ENCODE assay signal across 17 cellular contexts in genomic region chrX:97310373-97310772, GRCh38.
A peak's percentile ranks its signal among the peaks of the same experiment; 100 is the strongest.
DNase-seq lines count a peak whose midpoint lies in the region; ATAC-seq, FAIRE-seq and TF ChIP-seq lines count a peak whose summit lies in the region.
"Had no signal": no experiment of that assay in that cellular context is flagged by ENCODE, and none has a peak within 500 bp of the region (broad histone marks: within the 10 kb centered on the region; RNA-seq: fewer than 3 reads in every experiment).

No MANE protein-coding gene starts in this region.

- TF ChIP-seq RAD21 in A549 (conservative IDR thresholded peaks at IDR 0.05 in 1 of 2, IDR thresholded peaks at IDR 0.05 in 1 of 2) (no peak), IMR-90 (IDR thresholded peaks at IDR 0.05; ENCODE audit: low read length) (no peak)

- no peak overlapping the region for H3K9ac ChIP-seq in IMR-90 (ENCODE audit: low read depth, low read length)

- H3K27ac ChIP-seq in A549 (no peak overlapping the region), IMR-90 (ENCODE audit: insufficient read depth, low read length) (no peak overlapping the region)
- H3K27ac ChIP-seq: neutrophil, VCaP had no signal

- no peak overlapping the region for H4K8ac ChIP-seq in IMR-90 (ENCODE audit: low read depth in 2 of 2, low read length in 2 of 2)

- TF ChIP-seq POLR2A in A549 (IDR thresholded peaks at IDR 0.05; ENCODE audit: low read length) (no peak), IMR-90 (IDR thresholded peaks at IDR 0.05; ENCODE audit: low read depth, low read length) (no peak)

- H3K9me3 Mint-ChIP-seq in activated naive CD4-positive, alpha-beta T cell treated with anti-CD3 and anti-CD28 coated beads, Interleukin-2, amount 50 U/mL, for 72 hours, result no peaks in the 10 kb centered on the region
- H3K9me3 Mint-ChIP-seq: CD8-positive, alpha-beta memory T cell; central memory CD8-positive, alpha-beta T cell; stimulated activated memory B cell treated with anti-CD40 and anti-IgM and Interleukin-4, amounts not matched to agents 10 μg/mL and 1 μg/mL and 100 μg/mL, for 72 hours had no signal

- H3K27me3 ChIP-seq in IMR-90 (ENCODE audit: control insufficient read depth, insufficient read depth, low read length), result no peaks in the 10 kb centered on the region
- H3K27me3 ChIP-seq: neutrophil had no signal

- H2BK20ac ChIP-seq in IMR-90 (ENCODE audit: low read depth, low read length), result no peak overlapping the region

- no peak overlapping the region for H2AK9ac ChIP-seq in IMR-90 (replicated peaks; ENCODE audit: low read depth, low read length, poor library complexity)

- FAIRE-seq in A549 (lab: Jason Lieb, UNC), result peak; percentile 39

- H3K36me3 ChIP-seq in IMR-90 (ENCODE audit: control insufficient read depth, insufficient read depth, low read length), result no peaks in the 10 kb centered on the region
- H3K36me3 ChIP-seq: neutrophil had no signal

- no peaks in the 10 kb centered on the region for H3K79me1 ChIP-seq in IMR-90 (ENCODE audit: low read depth in 1 of 2, low read length in 2 of 2)

- DNase-seq in A549 (ENCODE audit: low read depth in 1 of 2, low spot score in 1 of 2) (peak in 1 of 2 experiments; percentile 9), IMR-90 (peak; percentile 14), choroid plexus epithelial cell (ENCODE audit: low read depth) (peak; percentile 20), iPS-NIHi7 (ENCODE audit: extremely low spot score) (peak; percentile 57), NOMO-1 treated with dmso at 0.1 percent for 144 hours (lab: John Stamatoyannopoulos, UW; ENCODE audit: unreplicated experiment) (no peak)
- DNase-seq in activated naive CD4-positive, alpha-beta T cell treated with anti-CD3 and anti-CD28 coated beads, Interleukin-2, amount 50 U/mL, for 72 hours (ENCODE audit: low spot score in 2 of 2), result no peak
- DNase-seq in stimulated activated CD4-positive, alpha-beta T cell treated with anti-CD3 and anti-CD28 coated beads, Interleukin-4, amount 100 ng/mL, for 24 hours, result no peak
- DNase-seq: ACHN; activated CD8-positive, alpha-beta memory T cell treated with anti-CD3 and anti-CD28 coated beads, Interleukin-2, amount 10 ng/mL, durations not matched to agents 7 days and 5 days; activated naive CD4-positive, alpha-beta T cell treated with Interleukin-2 at 50 U/mL for 16 hours; CD8-positive, alpha-beta memory T cell; glutamatergic neuron had no signal

- CTCF ChIA-PET in A549 (lab: Yijun Ruan, JAX), result no interaction called here
- CTCF ChIA-PET in IMR-90 (lab: Yijun Ruan, JAX), result no interaction called here

- H3K4me1 ChIP-seq in A549, result peaks cover 8% of the 10 kb centered on the region; the same call in 2 of the 3 replicates
- no peaks in the 10 kb centered on the region for H3K4me1 ChIP-seq in IMR-90 (ENCODE audit: control insufficient read depth, insufficient read depth, low read length)

- H3K14ac ChIP-seq in IMR-90 (replicated peaks; ENCODE audit: low read depth, low read length), result no peak overlapping the region

- no peak overlapping the region for H2AFZ ChIP-seq in IMR-90 (replicated peaks; ENCODE audit: low read length, poor library complexity)

- no peak overlapping the region for H3K23ac ChIP-seq in IMR-90 (ENCODE audit: low read depth, low read length)

- H2AK5ac ChIP-seq in IMR-90 (ENCODE audit: low read depth, low read length), result no peak overlapping the region

- no peaks in the 10 kb centered on the region for H3K9me1 ChIP-seq in IMR-90 (ENCODE audit: insufficient read depth, low read length)

- in situ Hi-C loops in IMR-90 (cut with MboI; ENCODE audit: low sequenced_read_pairs), result no loop called here

- H4K91ac ChIP-seq in IMR-90 (ENCODE audit: insufficient read depth, low read depth, low read length), result no peak overlapping the region

- H4K20me1 ChIP-seq in IMR-90 (ENCODE audit: insufficient read depth, low read length), result no peaks in the 10 kb centered on the region

- H2BK15ac ChIP-seq in IMR-90 (ENCODE audit: low read depth, low read length), result no peak overlapping the region

- H2BK120ac ChIP-seq in IMR-90 (ENCODE audit: low read depth, low read length), result no peak overlapping the region

- H3K56ac ChIP-seq in IMR-90 (ENCODE audit: extremely low read depth, insufficient read depth, low read length), result no peak overlapping the region

- no peak for TF ChIP-seq EP300 in A549 (IDR thresholded peaks at IDR 0.05)

- peak overlapping the region in 1 of 2 donors; percentile 60 for H3K27ac Mint-ChIP-seq in activated naive CD4-positive, alpha-beta T cell treated with anti-CD3 and anti-CD28 coated beads, Interleukin-2, amount 50 U/mL, for 72 hours
- H3K27ac Mint-ChIP-seq: activated CD8-positive, alpha-beta memory T cell treated with anti-CD3 and anti-CD28 coated beads, Interleukin-2, amount 10 ng/mL, durations not matched to agents 7 days and 5 days; CD8-positive, alpha-beta memory T cell; stimulated activated memory B cell treated with anti-CD40 and anti-IgM and Interleukin-4, amounts not matched to agents 10 μg/mL and 1 μg/mL and 100 μg/mL, for 72 hours had no signal

- H3K9me3 ChIP-seq in A549 (no peaks in the 10 kb centered on the region), IMR-90 (ENCODE audit: control insufficient read depth, insufficient read depth, low read length) (no peaks in the 10 kb centered on the region)
- H3K9me3 ChIP-seq: neutrophil had no signal

- H3K18ac ChIP-seq in IMR-90 (ENCODE audit: low read depth, low read length), result no peak overlapping the region

- no peaks in the 10 kb centered on the region for H3K36me3 Mint-ChIP-seq in activated naive CD4-positive, alpha-beta T cell treated with anti-CD3 and anti-CD28 coated beads, Interleukin-2, amount 50 U/mL, for 72 hours
- H3K36me3 Mint-ChIP-seq: activated CD8-positive, alpha-beta memory T cell treated with anti-CD3 and anti-CD28 coated beads, Interleukin-2, amount 10 ng/mL, durations not matched to agents 7 days and 5 days; stimulated activated memory B cell treated with anti-CD40 and anti-IgM and Interleukin-4, amounts not matched to agents 10 μg/mL and 1 μg/mL and 100 μg/mL, for 72 hours had no signal

- no peak overlapping the region for H2BK5ac ChIP-seq in IMR-90 (ENCODE audit: low read depth, low read length, poor library complexity, severe bottlenecking)

- intact Hi-C loops in IMR-90 (cut with micrococcal nuclease), result no loop called here

- dilution Hi-C loops in IMR-90 (cut with HindIII; ENCODE audit: low sequenced_read_pairs, unreplicated experiment), result no loop called here

- H3K4ac ChIP-seq in IMR-90 (ENCODE audit: low read depth, low read length), result no peak overlapping the region

- TF ChIP-seq CTCF in A549 (IDR thresholded peaks at IDR 0.05), result no peak
- no peak for TF ChIP-seq CTCF in IMR-90 (conservative IDR thresholded peaks at IDR 0.05; ENCODE audit: low read depth, low read length)
- TF ChIP-seq CTCF in choroid plexus epithelial cell (conservative IDR thresholded peaks at IDR 0.05; ENCODE audit: low read depth, low read length), result no peak

- POLR2A ChIA-PET in A549 (lab: Yijun Ruan, JAX), result no interaction called here
- POLR2A ChIA-PET in IMR-90 (lab: Charles Lee; ENCODE audit: unreplicated experiment), result no interaction called here

- WGBS in A549 (ENCODE audit: missing lambda C conversion rate), result 85% methylated on average over 8 of the region's 8 CpGs
- WGBS in IMR-90 (ENCODE audit: extremely low coverage in 2 of 2, insufficient read length in 1 of 2), 2 experiments, result 26% methylated on average over 3 of the region's 8 CpGs; no CpG with 5 or more reads in 1 of the 2 experiments

- H3K4me3 ChIP-seq in A549, result no peak overlapping the region
- no peak overlapping the region for H3K4me3 ChIP-seq in IMR-90 (ENCODE audit: insufficient read depth, low read depth, low read length)
- no peak overlapping the region for H3K4me3 ChIP-seq in choroid plexus epithelial cell (ENCODE audit: low read depth, low read length)

- no peak for ATAC-seq in A549
- ATAC-seq in IMR-90 (ENCODE audit: low read depth), result no peak
- ATAC-seq in activated naive CD4-positive, alpha-beta T cell treated with anti-CD3 and anti-CD28 coated beads, Interleukin-2, amount 50 U/mL, for 72 hours, result no peak
- ATAC-seq in GM21723 (IDR thresholded peaks at IDR 0.05; ENCODE audit: unreplicated experiment), result no peak
- ATAC-seq: activated CD8-positive, alpha-beta memory T cell treated with anti-CD3 and anti-CD28 coated beads, Interleukin-2, amount 10 ng/mL, durations not matched to agents 7 days and 5 days; stimulated activated memory B cell treated with anti-CD40 and anti-IgM and Interleukin-4, amounts not matched to agents 10 μg/mL and 1 μg/mL and 100 μg/mL, for 72 hours had no signal

- H3K4me2 ChIP-seq in A549 (no peak overlapping the region), IMR-90 (ENCODE audit: low read depth, low read length) (no peak overlapping the region)

- no TSS peak for BruUV-seq in IMR-90 (replicated peaks; lab: Mats Ljungman, UMichigan)

- H4K5ac ChIP-seq in IMR-90 (ENCODE audit: low read depth, low read length), result no peak overlapping the region

TF ChIP-seq in A549, 52 proteins besides CTCF, POLR2A, EP300 and RAD21:
- TF ChIP-seq CHD4 (IDR thresholded peaks at IDR 0.05; ENCODE audit: borderline replicate concordance) (no peak), CBX8 (IDR thresholded peaks at IDR 0.05) (no peak), GATA3 (IDR thresholded peaks at IDR 0.05; ENCODE audit: borderline replicate concordance) (no peak), JUNB (IDR thresholded peaks at IDR 0.05) (no peak), POLR2AphosphoS2 (conservative IDR thresholded peaks at IDR 0.05; ENCODE audit: low read length) (no peak), NPAS2 (CRISPR knock-in tag; IDR thresholded peaks at IDR 0.05; ENCODE audit: borderline replicate concordance) (no peak)

TF ChIP-seq in IMR-90, 13 proteins besides CTCF, POLR2A, EP300 and RAD21:
- TF ChIP-seq FOS (IDR thresholded peaks at IDR 0.05; ENCODE audit: low read depth, low read length) (no peak), SMC3 (IDR thresholded peaks at IDR 0.05; ENCODE audit: low read depth, low read length) (no peak), USF2 (IDR thresholded peaks at IDR 0.05; ENCODE audit: low read depth, low read length) (no peak), MAZ (IDR thresholded peaks at IDR 0.05; ENCODE audit: borderline replicate concordance, low read depth, low read length) (no peak), CHD1 (IDR thresholded peaks at IDR 0.05; ENCODE audit: low read depth, low read length) (no peak), MXI1 (IDR thresholded peaks at IDR 0.05; ENCODE audit: borderline replicate concordance, low read depth, low read length) (no peak), BHLHE40 (IDR thresholded peaks at IDR 0.05; ENCODE audit: low read depth, low read length) (no peak)
TF ChIP-seq in IMR-90: peak in this region for 0.

Comparison
In these comparisons a context has a peak if more than half of its experiments do, and no peak if none do; other contexts are left out.
1. DNase-seq: peak in IMR-90 (single experiment), choroid plexus epithelial cell (single experiment) and iPS-NIHi7 (single experiment); none in activated naive CD4-positive, alpha-beta T cell treated with anti-CD3 and anti-CD28 coated beads, Interleukin-2, amount 50 U/mL, for 72 hours (0 of 2), NOMO-1 treated with dmso at 0.1 percent for 144 hours (single experiment) and stimulated activated CD4-positive, alpha-beta T cell treated with anti-CD3 and anti-CD28 coated beads, Interleukin-4, amount 100 ng/mL, for 24 hours (single experiment).